In the genomic region with DNA sequence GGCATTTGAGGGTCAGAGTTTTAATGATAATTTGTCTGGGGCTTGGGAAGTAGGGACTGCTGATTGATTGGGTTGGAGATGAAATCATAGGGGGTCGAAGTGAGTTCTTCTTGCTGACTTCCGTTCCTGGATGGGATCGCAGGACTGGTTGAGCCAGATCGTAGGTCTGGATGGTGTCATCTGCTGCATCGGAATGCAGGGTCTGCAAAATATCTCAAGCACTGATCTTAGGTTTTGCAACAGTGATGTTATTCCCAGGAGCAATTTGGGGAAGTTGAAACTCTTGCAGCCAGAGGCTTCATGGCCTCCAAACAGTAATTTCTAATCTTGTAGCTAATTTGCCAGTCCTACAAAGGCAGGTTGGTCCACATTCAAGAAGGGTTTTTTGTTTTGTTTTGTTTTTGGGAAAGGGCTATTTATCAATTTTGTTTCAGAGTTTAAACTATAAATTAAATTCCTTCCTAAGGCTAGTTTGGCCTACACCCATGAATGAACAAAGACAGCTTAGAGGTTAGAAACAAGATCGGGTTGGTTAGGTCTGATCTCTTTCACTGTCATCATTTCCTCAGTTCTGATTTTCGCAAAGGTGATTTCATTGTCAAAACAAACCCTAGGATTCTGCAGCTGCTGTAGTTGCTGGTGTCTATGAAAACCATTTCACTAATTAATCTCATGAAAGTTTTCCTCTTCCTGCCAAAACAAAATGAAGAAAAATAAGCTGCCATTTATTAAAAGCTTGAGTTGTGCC, we compare ENCODE assay signal across 1 cellular context.
TF ChIP-seq lines count a peak whose summit lies in the region.

No MANE protein-coding gene starts in this region.

TF ChIP-seq in GM12878, 131 proteins besides CTCF, POLR2A, EP300 and RAD21:
- TF ChIP-seq MXI1 (IDR thresholded peaks at IDR 0.05; ENCODE audit: low read depth, low read length) (no peak), NR2C1 (IDR thresholded peaks at IDR 0.05) (no peak), RELA (IDR thresholded peaks at IDR 0.05; ENCODE audit: borderline replicate concordance, partially characterized antibody) (no peak), GABPA (IDR thresholded peaks at IDR 0.05; ENCODE audit: low read depth) (no peak), NR2F1 (conservative IDR thresholded peaks at IDR 0.05) (no peak), JUNB (IDR thresholded peaks at IDR 0.05) (no peak), SRF (IDR thresholded peaks at IDR 0.05; ENCODE audit: low read depth in 2 of 2, low read length in 2 of 2) (no peak), BACH1 (IDR thresholded peaks at IDR 0.05; ENCODE audit: borderline replicate concordance) (no peak), CHD4 (IDR thresholded peaks at IDR 0.05) (no peak), PAX5 (IDR thresholded peaks at IDR 0.05; ENCODE audit: borderline replicate concordance, low read depth, low read length) (no peak), POLR2AphosphoS2 (IDR thresholded peaks at IDR 0.05; ENCODE audit: low read depth, low read length) (no peak), WRNIP1 (IDR thresholded peaks at IDR 0.05; ENCODE audit: borderline replicate concordance, low read depth, low read length) (no peak), CHD1 (IDR thresholded peaks at IDR 0.05; ENCODE audit: low read depth, low read length) (no peak)
- TF ChIP-seq, protein P1, sequence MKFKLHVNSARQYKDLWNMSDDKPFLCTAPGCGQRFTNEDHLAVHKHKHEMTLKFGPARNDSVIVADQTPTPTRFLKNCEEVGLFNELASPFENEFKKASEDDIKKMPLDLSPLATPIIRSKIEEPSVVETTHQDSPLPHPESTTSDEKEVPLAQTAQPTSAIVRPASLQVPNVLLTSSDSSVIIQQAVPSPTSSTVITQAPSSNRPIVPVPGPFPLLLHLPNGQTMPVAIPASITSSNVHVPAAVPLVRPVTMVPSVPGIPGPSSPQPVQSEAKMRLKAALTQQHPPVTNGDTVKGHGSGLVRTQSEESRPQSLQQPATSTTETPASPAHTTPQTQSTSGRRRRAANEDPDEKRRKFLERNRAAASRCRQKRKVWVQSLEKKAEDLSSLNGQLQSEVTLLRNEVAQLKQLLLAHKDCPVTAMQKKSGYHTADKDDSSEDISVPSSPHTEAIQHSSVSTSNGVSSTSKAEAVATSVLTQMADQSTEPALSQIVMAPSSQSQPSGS (IDR thresholded peaks at IDR 0.05; ENCODE audit: low read length): no peak
- TF ChIP-seq, protein P2, sequence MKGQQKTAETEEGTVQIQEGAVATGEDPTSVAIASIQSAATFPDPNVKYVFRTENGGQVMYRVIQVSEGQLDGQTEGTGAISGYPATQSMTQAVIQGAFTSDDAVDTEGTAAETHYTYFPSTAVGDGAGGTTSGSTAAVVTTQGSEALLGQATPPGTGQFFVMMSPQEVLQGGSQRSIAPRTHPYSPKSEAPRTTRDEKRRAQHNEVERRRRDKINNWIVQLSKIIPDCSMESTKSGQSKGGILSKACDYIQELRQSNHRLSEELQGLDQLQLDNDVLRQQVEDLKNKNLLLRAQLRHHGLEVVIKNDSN (IDR thresholded peaks at IDR 0.05; ENCODE audit: borderline replicate concordance, extremely low read length, insufficient read depth, low read depth, low read length): no peak
- TF ChIP-seq, protein P3, sequence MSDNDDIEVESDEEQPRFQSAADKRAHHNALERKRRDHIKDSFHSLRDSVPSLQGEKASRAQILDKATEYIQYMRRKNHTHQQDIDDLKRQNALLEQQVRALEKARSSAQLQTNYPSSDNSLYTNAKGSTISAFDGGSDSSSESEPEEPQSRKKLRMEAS (IDR thresholded peaks at IDR 0.05; ENCODE audit: low read depth, low read length): no peak
- TF ChIP-seq, protein P4, sequence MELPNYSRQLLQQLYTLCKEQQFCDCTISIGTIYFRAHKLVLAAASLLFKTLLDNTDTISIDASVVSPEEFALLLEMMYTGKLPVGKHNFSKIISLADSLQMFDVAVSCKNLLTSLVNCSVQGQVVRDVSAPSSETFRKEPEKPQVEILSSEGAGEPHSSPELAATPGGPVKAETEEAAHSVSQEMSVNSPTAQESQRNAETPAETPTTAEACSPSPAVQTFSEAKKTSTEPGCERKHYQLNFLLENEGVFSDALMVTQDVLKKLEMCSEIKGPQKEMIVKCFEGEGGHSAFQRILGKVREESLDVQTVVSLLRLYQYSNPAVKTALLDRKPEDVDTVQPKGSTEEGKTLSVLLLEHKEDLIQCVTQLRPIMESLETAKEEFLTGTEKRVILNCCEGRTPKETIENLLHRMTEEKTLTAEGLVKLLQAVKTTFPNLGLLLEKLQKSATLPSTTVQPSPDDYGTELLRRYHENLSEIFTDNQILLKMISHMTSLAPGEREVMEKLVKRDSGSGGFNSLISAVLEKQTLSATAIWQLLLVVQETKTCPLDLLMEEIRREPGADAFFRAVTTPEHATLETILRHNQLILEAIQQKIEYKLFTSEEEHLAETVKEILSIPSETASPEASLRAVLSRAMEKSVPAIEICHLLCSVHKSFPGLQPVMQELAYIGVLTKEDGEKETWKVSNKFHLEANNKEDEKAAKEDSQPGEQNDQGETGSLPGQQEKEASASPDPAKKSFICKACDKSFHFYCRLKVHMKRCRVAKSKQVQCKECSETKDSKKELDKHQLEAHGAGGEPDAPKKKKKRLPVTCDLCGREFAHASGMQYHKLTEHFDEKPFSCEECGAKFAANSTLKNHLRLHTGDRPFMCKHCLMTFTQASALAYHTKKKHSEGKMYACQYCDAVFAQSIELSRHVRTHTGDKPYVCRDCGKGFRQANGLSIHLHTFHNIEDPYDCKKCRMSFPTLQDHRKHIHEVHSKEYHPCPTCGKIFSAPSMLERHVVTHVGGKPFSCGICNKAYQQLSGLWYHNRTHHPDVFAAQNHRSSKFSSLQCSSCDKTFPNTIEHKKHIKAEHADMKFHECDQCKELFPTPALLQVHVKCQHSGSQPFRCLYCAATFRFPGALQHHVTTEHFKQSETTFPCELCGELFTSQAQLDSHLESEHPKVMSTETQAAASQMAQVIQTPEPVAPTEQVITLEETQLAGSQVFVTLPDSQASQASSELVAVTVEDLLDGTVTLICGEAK (IDR thresholded peaks at IDR 0.05; ENCODE audit: borderline replicate concordance): no peak
